In genomic region chr4:73413294-73413755, GRCh38 we compare ENCODE assay signal across 1 cellular context.
TF ChIP-seq lines count a peak whose summit lies in the region.

No MANE protein-coding gene starts in this region.

TF ChIP-seq in HepG2, 621 proteins besides CTCF, POLR2A, EP300 and RAD21 (continued from another document and continues in another):
- no peak for TF ChIP-seq STAT6 (CRISPR knock-in tag; IDR thresholded peaks at IDR 0.05; ENCODE audit: borderline replicate concordance)
- TF ChIP-seq ZNF839 (CRISPR knock-in tag; IDR thresholded peaks at IDR 0.05; ENCODE audit: borderline replicate concordance), result no peak
- no peak for TF ChIP-seq ZNF251 (CRISPR knock-in tag; IDR thresholded peaks at IDR 0.05)
- no peak for TF ChIP-seq NFATC3 (CRISPR knock-in tag; IDR thresholded peaks at IDR 0.05)
- no peak for TF ChIP-seq ZBED4 (CRISPR knock-in tag; IDR thresholded peaks at IDR 0.05; ENCODE audit: borderline replicate concordance)
- no peak for TF ChIP-seq CC2D1A (CRISPR knock-in tag; IDR thresholded peaks at IDR 0.05)
- no peak for TF ChIP-seq HNRNPUL1 (IDR thresholded peaks at IDR 0.05; ENCODE audit: low read depth, low read length)
- TF ChIP-seq RNF2 (conservative IDR thresholded peaks at IDR 0.05; ENCODE audit: low read depth), result no peak
- TF ChIP-seq MYC (CRISPR knock-in tag; IDR thresholded peaks at IDR 0.05; ENCODE audit: borderline replicate concordance), result no peak
- TF ChIP-seq HDAC2 (CRISPR knock-in tag; IDR thresholded peaks at IDR 0.05), result no peak
- TF ChIP-seq, protein P1, sequence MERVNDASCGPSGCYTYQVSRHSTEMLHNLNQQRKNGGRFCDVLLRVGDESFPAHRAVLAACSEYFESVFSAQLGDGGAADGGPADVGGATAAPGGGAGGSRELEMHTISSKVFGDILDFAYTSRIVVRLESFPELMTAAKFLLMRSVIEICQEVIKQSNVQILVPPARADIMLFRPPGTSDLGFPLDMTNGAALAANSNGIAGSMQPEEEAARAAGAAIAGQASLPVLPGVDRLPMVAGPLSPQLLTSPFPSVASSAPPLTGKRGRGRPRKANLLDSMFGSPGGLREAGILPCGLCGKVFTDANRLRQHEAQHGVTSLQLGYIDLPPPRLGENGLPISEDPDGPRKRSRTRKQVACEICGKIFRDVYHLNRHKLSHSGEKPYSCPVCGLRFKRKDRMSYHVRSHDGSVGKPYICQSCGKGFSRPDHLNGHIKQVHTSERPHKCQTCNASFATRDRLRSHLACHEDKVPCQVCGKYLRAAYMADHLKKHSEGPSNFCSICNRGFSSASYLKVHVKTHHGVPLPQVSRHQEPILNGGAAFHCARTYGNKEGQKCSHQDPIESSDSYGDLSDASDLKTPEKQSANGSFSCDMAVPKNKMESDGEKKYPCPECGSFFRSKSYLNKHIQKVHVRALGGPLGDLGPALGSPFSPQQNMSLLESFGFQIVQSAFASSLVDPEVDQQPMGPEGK (CRISPR knock-in tag; IDR thresholded peaks at IDR 0.05), result no peak
- TF ChIP-seq ATF7 (IDR thresholded peaks at IDR 0.05), result no peak
- no peak for TF ChIP-seq ATF7 (CRISPR knock-in tag; IDR thresholded peaks at IDR 0.05)
- TF ChIP-seq, protein P2, sequence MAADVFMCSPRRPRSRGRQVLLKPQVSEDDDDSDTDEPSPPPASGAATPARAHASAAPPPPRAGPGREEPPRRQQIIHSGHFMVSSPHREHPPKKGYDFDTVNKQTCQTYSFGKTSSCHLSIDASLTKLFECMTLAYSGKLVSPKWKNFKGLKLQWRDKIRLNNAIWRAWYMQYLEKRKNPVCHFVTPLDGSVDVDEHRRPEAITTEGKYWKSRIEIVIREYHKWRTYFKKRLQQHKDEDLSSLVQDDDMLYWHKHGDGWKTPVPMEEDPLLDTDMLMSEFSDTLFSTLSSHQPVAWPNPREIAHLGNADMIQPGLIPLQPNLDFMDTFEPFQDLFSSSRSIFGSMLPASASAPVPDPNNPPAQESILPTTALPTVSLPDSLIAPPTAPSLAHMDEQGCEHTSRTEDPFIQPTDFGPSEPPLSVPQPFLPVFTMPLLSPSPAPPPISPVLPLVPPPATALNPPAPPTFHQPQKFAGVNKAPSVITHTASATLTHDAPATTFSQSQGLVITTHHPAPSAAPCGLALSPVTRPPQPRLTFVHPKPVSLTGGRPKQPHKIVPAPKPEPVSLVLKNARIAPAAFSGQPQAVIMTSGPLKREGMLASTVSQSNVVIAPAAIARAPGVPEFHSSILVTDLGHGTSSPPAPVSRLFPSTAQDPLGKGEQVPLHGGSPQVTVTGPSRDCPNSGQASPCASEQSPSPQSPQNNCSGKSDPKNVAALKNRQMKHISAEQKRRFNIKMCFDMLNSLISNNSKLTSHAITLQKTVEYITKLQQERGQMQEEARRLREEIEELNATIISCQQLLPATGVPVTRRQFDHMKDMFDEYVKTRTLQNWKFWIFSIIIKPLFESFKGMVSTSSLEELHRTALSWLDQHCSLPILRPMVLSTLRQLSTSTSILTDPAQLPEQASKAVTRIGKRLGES (CRISPR knock-in tag; IDR thresholded peaks at IDR 0.05; ENCODE audit: borderline replicate concordance), result no peak
- TF ChIP-seq ASH2L (IDR thresholded peaks at IDR 0.05; ENCODE audit: insufficient read length, low read depth, low read length), result no peak
- TF ChIP-seq ZFP36 (IDR thresholded peaks at IDR 0.05; ENCODE audit: borderline replicate concordance, low read depth, low read length, partially characterized antibody), result no peak
- no peak for TF ChIP-seq FOXM1 (CRISPR knock-in tag; IDR thresholded peaks at IDR 0.05)
- TF ChIP-seq CENPX (CRISPR knock-in tag; IDR thresholded peaks at IDR 0.05), result no peak
- peak; percentile 15; the same call in 1 of the 2 replicates for TF ChIP-seq ZNF740 (CRISPR knock-in tag; IDR thresholded peaks at IDR 0.05)
- TF ChIP-seq SAP130 (CRISPR knock-in tag; IDR thresholded peaks at IDR 0.05; ENCODE audit: low read depth), result no peak
- no peak for TF ChIP-seq ZNF180 (CRISPR knock-in tag; IDR thresholded peaks at IDR 0.05; ENCODE audit: borderline replicate concordance, low read depth)
- no peak for TF ChIP-seq ZSCAN20 (CRISPR knock-in tag; IDR thresholded peaks at IDR 0.05; ENCODE audit: borderline replicate concordance)
- TF ChIP-seq, protein P3, sequence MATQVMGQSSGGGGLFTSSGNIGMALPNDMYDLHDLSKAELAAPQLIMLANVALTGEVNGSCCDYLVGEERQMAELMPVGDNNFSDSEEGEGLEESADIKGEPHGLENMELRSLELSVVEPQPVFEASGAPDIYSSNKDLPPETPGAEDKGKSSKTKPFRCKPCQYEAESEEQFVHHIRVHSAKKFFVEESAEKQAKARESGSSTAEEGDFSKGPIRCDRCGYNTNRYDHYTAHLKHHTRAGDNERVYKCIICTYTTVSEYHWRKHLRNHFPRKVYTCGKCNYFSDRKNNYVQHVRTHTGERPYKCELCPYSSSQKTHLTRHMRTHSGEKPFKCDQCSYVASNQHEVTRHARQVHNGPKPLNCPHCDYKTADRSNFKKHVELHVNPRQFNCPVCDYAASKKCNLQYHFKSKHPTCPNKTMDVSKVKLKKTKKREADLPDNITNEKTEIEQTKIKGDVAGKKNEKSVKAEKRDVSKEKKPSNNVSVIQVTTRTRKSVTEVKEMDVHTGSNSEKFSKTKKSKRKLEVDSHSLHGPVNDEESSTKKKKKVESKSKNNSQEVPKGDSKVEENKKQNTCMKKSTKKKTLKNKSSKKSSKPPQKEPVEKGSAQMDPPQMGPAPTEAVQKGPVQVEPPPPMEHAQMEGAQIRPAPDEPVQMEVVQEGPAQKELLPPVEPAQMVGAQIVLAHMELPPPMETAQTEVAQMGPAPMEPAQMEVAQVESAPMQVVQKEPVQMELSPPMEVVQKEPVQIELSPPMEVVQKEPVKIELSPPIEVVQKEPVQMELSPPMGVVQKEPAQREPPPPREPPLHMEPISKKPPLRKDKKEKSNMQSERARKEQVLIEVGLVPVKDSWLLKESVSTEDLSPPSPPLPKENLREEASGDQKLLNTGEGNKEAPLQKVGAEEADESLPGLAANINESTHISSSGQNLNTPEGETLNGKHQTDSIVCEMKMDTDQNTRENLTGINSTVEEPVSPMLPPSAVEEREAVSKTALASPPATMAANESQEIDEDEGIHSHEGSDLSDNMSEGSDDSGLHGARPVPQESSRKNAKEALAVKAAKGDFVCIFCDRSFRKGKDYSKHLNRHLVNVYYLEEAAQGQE (IDR thresholded peaks at IDR 0.05; ENCODE audit: borderline replicate concordance in 1 of 2, low read depth in 1 of 2, low read length in 2 of 2), result peak in 1 of 2 experiments; percentile 39; a peak in 1 of 4 replicates
- TF ChIP-seq ZNF841 (CRISPR knock-in tag; IDR thresholded peaks at IDR 0.05; ENCODE audit: borderline replicate concordance), result no peak
- no peak for TF ChIP-seq ZNF724P (CRISPR knock-in tag; IDR thresholded peaks at IDR 0.05; ENCODE audit: borderline replicate concordance)
- TF ChIP-seq HMG20B (CRISPR knock-in tag; conservative IDR thresholded peaks at IDR 0.05), result no peak
- TF ChIP-seq ZMAT3 (CRISPR knock-in tag; conservative IDR thresholded peaks at IDR 0.05), result no peak
- no peak for TF ChIP-seq ZNF567 (CRISPR knock-in tag; IDR thresholded peaks at IDR 0.05; ENCODE audit: borderline replicate concordance)
- TF ChIP-seq ZBTB1 (CRISPR knock-in tag; IDR thresholded peaks at IDR 0.05; ENCODE audit: borderline replicate concordance), result no peak
- no peak for TF ChIP-seq CAMTA2 (CRISPR knock-in tag; IDR thresholded peaks at IDR 0.05; ENCODE audit: borderline replicate concordance)
- no peak for TF ChIP-seq GTF2F1 (IDR thresholded peaks at IDR 0.05; ENCODE audit: low read length)
- TF ChIP-seq, protein P4, sequence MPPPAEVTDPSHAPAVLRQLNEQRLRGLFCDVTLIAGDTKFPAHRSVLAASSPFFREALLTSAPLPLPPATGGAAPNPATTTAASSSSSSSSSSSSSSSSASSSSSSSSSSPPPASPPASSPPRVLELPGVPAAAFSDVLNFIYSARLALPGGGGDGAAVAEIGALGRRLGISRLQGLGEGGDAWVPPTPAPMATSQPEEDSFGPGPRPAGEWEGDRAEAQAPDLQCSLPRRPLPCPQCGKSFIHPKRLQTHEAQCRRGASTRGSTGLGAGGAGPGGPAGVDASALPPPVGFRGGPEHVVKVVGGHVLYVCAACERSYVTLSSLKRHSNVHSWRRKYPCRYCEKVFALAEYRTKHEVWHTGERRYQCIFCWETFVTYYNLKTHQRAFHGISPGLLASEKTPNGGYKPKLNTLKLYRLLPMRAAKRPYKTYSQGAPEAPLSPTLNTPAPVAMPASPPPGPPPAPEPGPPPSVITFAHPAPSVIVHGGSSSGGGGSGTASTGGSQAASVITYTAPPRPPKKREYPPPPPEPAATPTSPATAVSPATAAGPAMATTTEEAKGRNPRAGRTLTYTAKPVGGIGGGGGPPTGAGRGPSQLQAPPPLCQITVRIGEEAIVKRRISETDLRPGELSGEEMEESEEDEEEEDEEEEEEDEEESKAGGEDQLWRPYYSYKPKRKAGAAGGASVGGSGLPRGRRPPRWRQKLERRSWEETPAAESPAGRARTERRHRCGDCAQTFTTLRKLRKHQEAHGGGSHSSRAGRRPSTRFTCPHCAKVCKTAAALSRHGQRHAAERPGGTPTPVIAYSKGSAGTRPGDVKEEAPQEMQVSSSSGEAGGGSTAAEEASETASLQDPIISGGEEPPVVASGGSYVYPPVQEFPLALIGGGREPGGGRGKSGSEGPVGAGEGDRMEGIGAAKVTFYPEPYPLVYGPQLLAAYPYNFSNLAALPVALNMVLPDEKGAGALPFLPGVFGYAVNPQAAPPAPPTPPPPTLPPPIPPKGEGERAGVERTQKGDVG (CRISPR knock-in tag; IDR thresholded peaks at IDR 0.05; ENCODE audit: borderline replicate concordance), result no peak
- no peak for TF ChIP-seq NR1H2 (CRISPR knock-in tag; IDR thresholded peaks at IDR 0.05; ENCODE audit: borderline replicate concordance, low read depth)
- no peak for TF ChIP-seq FOXC1 (CRISPR knock-in tag; IDR thresholded peaks at IDR 0.05; ENCODE audit: borderline replicate concordance)
- peak; percentile 23; the same call in 1 of the 2 replicates for TF ChIP-seq BRF2 (CRISPR knock-in tag; IDR thresholded peaks at IDR 0.05)
- TF ChIP-seq E2F2 (CRISPR knock-in tag; IDR thresholded peaks at IDR 0.05; ENCODE audit: borderline replicate concordance), result no peak
- TF ChIP-seq TMF1 (CRISPR knock-in tag; IDR thresholded peaks at IDR 0.05; ENCODE audit: low read depth), result no peak
- no peak for TF ChIP-seq CREM (IDR thresholded peaks at IDR 0.05)
- TF ChIP-seq CREM (CRISPR knock-in tag; IDR thresholded peaks at IDR 0.05), result no peak
